1 cellular context compared by ENCODE assay signal in genomic region chr4:6308890-6309643, GRCh38.
TF ChIP-seq lines count a peak whose summit lies in the region.

No MANE protein-coding gene starts in this region.

TF ChIP-seq in HepG2, 621 proteins besides CTCF, POLR2A, EP300 and RAD21 (continued from another document and continues in another):
- TF ChIP-seq, protein P1, sequence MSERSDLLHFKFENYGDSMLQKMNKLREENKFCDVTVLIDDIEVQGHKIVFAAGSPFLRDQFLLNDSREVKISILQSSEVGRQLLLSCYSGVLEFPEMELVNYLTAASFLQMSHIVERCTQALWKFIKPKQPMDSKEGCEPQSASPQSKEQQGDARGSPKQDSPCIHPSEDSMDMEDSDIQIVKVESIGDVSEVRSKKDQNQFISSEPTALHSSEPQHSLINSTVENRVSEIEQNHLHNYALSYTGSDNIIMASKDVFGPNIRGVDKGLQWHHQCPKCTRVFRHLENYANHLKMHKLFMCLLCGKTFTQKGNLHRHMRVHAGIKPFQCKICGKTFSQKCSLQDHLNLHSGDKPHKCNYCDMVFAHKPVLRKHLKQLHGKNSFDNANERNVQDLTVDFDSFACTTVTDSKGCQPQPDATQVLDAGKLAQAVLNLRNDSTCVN (CRISPR knock-in tag; IDR thresholded peaks at IDR 0.05; ENCODE audit: borderline replicate concordance): no peak
- TF ChIP-seq, protein P2, sequence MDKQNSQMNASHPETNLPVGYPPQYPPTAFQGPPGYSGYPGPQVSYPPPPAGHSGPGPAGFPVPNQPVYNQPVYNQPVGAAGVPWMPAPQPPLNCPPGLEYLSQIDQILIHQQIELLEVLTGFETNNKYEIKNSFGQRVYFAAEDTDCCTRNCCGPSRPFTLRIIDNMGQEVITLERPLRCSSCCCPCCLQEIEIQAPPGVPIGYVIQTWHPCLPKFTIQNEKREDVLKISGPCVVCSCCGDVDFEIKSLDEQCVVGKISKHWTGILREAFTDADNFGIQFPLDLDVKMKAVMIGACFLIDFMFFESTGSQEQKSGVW (CRISPR knock-in tag; IDR thresholded peaks at IDR 0.05; ENCODE audit: borderline replicate concordance): no peak
- no peak for TF ChIP-seq ZNF790 (CRISPR knock-in tag; IDR thresholded peaks at IDR 0.05; ENCODE audit: borderline replicate concordance)
- no peak for TF ChIP-seq EZH2 (conservative IDR thresholded peaks at IDR 0.05; ENCODE audit: low read depth, low read length)
- TF ChIP-seq, protein P3, sequence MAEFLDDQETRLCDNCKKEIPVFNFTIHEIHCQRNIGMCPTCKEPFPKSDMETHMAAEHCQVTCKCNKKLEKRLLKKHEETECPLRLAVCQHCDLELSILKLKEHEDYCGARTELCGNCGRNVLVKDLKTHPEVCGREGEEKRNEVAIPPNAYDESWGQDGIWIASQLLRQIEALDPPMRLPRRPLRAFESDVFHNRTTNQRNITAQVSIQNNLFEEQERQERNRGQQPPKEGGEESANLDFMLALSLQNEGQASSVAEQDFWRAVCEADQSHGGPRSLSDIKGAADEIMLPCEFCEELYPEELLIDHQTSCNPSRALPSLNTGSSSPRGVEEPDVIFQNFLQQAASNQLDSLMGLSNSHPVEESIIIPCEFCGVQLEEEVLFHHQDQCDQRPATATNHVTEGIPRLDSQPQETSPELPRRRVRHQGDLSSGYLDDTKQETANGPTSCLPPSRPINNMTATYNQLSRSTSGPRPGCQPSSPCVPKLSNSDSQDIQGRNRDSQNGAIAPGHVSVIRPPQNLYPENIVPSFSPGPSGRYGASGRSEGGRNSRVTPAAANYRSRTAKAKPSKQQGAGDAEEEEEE (CRISPR knock-in tag; IDR thresholded peaks at IDR 0.05; ENCODE audit: borderline replicate concordance): no peak
- TF ChIP-seq, protein P4, sequence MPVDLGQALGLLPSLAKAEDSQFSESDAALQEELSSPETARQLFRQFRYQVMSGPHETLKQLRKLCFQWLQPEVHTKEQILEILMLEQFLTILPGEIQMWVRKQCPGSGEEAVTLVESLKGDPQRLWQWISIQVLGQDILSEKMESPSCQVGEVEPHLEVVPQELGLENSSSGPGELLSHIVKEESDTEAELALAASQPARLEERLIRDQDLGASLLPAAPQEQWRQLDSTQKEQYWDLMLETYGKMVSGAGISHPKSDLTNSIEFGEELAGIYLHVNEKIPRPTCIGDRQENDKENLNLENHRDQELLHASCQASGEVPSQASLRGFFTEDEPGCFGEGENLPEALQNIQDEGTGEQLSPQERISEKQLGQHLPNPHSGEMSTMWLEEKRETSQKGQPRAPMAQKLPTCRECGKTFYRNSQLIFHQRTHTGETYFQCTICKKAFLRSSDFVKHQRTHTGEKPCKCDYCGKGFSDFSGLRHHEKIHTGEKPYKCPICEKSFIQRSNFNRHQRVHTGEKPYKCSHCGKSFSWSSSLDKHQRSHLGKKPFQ (CRISPR knock-in tag; IDR thresholded peaks at IDR 0.05; ENCODE audit: insufficient replicate concordance): no peak
- TF ChIP-seq ZSCAN30 (CRISPR knock-in tag; IDR thresholded peaks at IDR 0.05): no peak
- TF ChIP-seq ARHGAP35 (CRISPR knock-in tag; IDR thresholded peaks at IDR 0.05; ENCODE audit: borderline replicate concordance): no peak
- peak; percentile 69; the same call in 1 of the 2 replicates for TF ChIP-seq SALL1 (CRISPR knock-in tag; IDR thresholded peaks at IDR 0.05)
- no peak; the same call in 1 of the 2 replicates for TF ChIP-seq ZNF343 (CRISPR knock-in tag; IDR thresholded peaks at IDR 0.05)
- TF ChIP-seq ZUFSP (CRISPR knock-in tag; IDR thresholded peaks at IDR 0.05; ENCODE audit: borderline replicate concordance): no peak
- TF ChIP-seq ARNT2 (CRISPR knock-in tag; IDR thresholded peaks at IDR 0.05; ENCODE audit: low read depth): no peak; the same call in 1 of the 2 replicates
- TF ChIP-seq, protein P5, sequence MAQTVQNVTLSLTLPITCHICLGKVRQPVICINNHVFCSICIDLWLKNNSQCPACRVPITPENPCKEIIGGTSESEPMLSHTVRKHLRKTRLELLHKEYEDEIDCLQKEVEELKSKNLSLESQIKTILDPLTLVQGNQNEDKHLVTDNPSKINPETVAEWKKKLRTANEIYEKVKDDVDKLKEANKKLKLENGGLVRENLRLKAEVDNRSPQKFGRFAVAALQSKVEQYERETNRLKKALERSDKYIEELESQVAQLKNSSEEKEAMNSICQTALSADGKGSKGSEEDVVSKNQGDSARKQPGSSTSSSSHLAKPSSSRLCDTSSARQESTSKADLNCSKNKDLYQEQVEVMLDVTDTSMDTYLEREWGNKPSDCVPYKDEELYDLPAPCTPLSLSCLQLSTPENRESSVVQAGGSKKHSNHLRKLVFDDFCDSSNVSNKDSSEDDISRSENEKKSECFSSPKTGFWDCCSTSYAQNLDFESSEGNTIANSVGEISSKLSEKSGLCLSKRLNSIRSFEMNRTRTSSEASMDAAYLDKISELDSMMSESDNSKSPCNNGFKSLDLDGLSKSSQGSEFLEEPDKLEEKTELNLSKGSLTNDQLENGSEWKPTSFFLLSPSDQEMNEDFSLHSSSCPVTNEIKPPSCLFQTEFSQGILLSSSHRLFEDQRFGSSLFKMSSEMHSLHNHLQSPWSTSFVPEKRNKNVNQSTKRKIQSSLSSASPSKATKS (CRISPR knock-in tag; IDR thresholded peaks at IDR 0.05): no peak; the same call in 1 of the 2 replicates
- TF ChIP-seq IRF9 (CRISPR knock-in tag; IDR thresholded peaks at IDR 0.05; ENCODE audit: borderline replicate concordance): peak; percentile 47; the same call in 1 of the 2 replicates
- TF ChIP-seq U2AF2 (IDR thresholded peaks at IDR 0.05; ENCODE audit: low read depth, low read length): no peak
- TF ChIP-seq ZMAT5 (CRISPR knock-in tag; IDR thresholded peaks at IDR 0.05; ENCODE audit: borderline replicate concordance, low read depth): no peak
- TF ChIP-seq, protein P6, sequence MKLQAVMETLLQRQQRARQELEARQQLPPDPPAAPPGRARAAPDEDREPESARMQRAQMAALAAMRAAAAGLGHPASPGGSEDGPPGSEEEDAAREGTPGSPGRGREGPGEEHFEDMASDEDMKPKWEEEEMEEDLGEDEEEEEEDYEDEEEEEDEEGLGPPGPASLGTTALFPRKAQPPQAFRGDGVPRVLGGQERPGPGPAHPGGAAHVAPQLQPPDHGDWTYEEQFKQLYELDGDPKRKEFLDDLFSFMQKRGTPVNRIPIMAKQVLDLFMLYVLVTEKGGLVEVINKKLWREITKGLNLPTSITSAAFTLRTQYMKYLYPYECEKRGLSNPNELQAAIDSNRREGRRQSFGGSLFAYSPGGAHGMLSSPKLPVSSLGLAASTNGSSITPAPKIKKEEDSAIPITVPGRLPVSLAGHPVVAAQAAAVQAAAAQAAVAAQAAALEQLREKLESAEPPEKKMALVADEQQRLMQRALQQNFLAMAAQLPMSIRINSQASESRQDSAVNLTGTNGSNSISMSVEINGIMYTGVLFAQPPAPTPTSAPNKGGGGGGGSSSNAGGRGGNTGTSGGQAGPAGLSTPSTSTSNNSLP (IDR thresholded peaks at IDR 0.05; ENCODE audit: low read depth, low read length): no peak
- no peak for TF ChIP-seq FOXJ3 (CRISPR knock-in tag; IDR thresholded peaks at IDR 0.05; ENCODE audit: borderline replicate concordance)
- peak; percentile 58; the same call in 1 of the 2 replicates for TF ChIP-seq MXD4 (CRISPR knock-in tag; IDR thresholded peaks at IDR 0.05)
- peak; percentile 50; the same call in 1 of the 2 replicates for TF ChIP-seq NR2C2 (CRISPR knock-in tag; IDR thresholded peaks at IDR 0.05; ENCODE audit: borderline replicate concordance)
- TF ChIP-seq AKNA (CRISPR knock-in tag; IDR thresholded peaks at IDR 0.05; ENCODE audit: borderline replicate concordance): no peak
- TF ChIP-seq ZNF777 (CRISPR knock-in tag; IDR thresholded peaks at IDR 0.05): peak; percentile 51; the same call in 1 of the 2 replicates
- no peak for TF ChIP-seq ATF7 (IDR thresholded peaks at IDR 0.05)
- no peak for TF ChIP-seq ATF7 (CRISPR knock-in tag; IDR thresholded peaks at IDR 0.05)
- TF ChIP-seq POLR2AphosphoS5 (IDR thresholded peaks at IDR 0.05; ENCODE audit: low read depth, low read length): no peak
- TF ChIP-seq, protein P7, sequence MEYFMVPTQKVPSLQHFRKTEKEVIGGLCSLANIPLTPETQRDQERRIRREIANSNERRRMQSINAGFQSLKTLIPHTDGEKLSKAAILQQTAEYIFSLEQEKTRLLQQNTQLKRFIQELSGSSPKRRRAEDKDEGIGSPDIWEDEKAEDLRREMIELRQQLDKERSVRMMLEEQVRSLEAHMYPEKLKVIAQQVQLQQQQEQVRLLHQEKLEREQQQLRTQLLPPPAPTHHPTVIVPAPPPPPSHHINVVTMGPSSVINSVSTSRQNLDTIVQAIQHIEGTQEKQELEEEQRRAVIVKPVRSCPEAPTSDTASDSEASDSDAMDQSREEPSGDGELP (IDR thresholded peaks at IDR 0.05; ENCODE audit: borderline replicate concordance, low read depth): peak; percentile 66; the same call in 1 of the 2 replicates
- TF ChIP-seq RORA (CRISPR knock-in tag; IDR thresholded peaks at IDR 0.05): no peak
- 0 out of 2 replicates have a peak, but pooled peaks have one; percentile 19 for TF ChIP-seq RARA (CRISPR knock-in tag; IDR thresholded peaks at IDR 0.05)
- TF ChIP-seq RBM22 (optimal IDR thresholded peaks at IDR 0.05; ENCODE audit: low read length): no peak
- TF ChIP-seq THAP7 (CRISPR knock-in tag; IDR thresholded peaks at IDR 0.05): peak; percentile 83
- no peak for TF ChIP-seq KLF9 (CRISPR knock-in tag; IDR thresholded peaks at IDR 0.05; ENCODE audit: low read depth)
